ENCODE assay signal across 1 cellular context in the genomic region with DNA sequence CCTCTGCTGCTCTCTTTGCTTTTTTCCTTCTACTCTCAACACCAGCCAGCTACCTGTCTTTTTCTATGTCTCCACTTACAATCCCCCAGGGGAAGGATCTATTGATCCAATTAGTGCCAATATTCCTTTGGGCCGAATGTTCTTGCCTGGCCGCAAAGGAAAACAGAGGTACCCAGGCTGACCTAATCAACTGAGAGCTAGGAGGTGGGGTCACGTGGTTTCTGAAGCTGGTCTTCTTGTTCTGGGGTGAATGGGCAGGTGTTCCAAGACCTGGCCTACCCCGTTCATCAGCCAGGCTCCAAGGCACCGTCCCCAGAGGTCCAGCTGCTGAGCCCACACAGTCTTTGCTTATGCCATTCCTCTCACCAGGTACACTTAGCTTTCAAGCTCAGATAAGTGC.
TF ChIP-seq lines count a peak whose summit lies in the region.

No MANE protein-coding gene starts in this region.

TF ChIP-seq in WTC11, 78 proteins besides CTCF, POLR2A, EP300 and RAD21 (continued from another document):
- TF ChIP-seq, protein P1, sequence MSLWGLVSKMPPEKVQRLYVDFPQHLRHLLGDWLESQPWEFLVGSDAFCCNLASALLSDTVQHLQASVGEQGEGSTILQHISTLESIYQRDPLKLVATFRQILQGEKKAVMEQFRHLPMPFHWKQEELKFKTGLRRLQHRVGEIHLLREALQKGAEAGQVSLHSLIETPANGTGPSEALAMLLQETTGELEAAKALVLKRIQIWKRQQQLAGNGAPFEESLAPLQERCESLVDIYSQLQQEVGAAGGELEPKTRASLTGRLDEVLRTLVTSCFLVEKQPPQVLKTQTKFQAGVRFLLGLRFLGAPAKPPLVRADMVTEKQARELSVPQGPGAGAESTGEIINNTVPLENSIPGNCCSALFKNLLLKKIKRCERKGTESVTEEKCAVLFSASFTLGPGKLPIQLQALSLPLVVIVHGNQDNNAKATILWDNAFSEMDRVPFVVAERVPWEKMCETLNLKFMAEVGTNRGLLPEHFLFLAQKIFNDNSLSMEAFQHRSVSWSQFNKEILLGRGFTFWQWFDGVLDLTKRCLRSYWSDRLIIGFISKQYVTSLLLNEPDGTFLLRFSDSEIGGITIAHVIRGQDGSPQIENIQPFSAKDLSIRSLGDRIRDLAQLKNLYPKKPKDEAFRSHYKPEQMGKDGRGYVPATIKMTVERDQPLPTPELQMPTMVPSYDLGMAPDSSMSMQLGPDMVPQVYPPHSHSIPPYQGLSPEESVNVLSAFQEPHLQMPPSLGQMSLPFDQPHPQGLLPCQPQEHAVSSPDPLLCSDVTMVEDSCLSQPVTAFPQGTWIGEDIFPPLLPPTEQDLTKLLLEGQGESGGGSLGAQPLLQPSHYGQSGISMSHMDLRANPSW (CRISPR knock-in tag; conservative IDR thresholded peaks at IDR 0.05; ENCODE audit: low read depth) = no peak
- TF ChIP-seq GTF2I (CRISPR knock-in tag; conservative IDR thresholded peaks at IDR 0.05) (no peak), ZNF263 (CRISPR knock-in tag; IDR thresholded peaks at IDR 0.05; ENCODE audit: low read depth) (no peak), NFE2L1 (CRISPR knock-in tag; IDR thresholded peaks at IDR 0.05) (no peak), ZNF219 (CRISPR knock-in tag; IDR thresholded peaks at IDR 0.05; ENCODE audit: borderline replicate concordance) (no peak), ZNF671 (CRISPR knock-in tag; IDR thresholded peaks at IDR 0.05) (no peak), ZBTB21 (CRISPR knock-in tag; IDR thresholded peaks at IDR 0.05; ENCODE audit: borderline replicate concordance) (no peak), NFATC4 (CRISPR knock-in tag; IDR thresholded peaks at IDR 0.05) (no peak)
- TF ChIP-seq, protein P2, sequence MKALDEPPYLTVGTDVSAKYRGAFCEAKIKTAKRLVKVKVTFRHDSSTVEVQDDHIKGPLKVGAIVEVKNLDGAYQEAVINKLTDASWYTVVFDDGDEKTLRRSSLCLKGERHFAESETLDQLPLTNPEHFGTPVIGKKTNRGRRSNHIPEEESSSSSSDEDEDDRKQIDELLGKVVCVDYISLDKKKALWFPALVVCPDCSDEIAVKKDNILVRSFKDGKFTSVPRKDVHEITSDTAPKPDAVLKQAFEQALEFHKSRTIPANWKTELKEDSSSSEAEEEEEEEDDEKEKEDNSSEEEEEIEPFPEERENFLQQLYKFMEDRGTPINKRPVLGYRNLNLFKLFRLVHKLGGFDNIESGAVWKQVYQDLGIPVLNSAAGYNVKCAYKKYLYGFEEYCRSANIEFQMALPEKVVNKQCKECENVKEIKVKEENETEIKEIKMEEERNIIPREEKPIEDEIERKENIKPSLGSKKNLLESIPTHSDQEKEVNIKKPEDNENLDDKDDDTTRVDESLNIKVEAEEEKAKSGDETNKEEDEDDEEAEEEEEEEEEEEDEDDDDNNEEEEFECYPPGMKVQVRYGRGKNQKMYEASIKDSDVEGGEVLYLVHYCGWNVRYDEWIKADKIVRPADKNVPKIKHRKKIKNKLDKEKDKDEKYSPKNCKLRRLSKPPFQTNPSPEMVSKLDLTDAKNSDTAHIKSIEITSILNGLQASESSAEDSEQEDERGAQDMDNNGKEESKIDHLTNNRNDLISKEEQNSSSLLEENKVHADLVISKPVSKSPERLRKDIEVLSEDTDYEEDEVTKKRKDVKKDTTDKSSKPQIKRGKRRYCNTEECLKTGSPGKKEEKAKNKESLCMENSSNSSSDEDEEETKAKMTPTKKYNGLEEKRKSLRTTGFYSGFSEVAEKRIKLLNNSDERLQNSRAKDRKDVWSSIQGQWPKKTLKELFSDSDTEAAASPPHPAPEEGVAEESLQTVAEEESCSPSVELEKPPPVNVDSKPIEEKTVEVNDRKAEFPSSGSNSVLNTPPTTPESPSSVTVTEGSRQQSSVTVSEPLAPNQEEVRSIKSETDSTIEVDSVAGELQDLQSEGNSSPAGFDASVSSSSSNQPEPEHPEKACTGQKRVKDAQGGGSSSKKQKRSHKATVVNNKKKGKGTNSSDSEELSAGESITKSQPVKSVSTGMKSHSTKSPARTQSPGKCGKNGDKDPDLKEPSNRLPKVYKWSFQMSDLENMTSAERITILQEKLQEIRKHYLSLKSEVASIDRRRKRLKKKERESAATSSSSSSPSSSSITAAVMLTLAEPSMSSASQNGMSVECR (CRISPR knock-in tag; IDR thresholded peaks at IDR 0.05; ENCODE audit: borderline replicate concordance) = no peak
- TF ChIP-seq, protein P3, sequence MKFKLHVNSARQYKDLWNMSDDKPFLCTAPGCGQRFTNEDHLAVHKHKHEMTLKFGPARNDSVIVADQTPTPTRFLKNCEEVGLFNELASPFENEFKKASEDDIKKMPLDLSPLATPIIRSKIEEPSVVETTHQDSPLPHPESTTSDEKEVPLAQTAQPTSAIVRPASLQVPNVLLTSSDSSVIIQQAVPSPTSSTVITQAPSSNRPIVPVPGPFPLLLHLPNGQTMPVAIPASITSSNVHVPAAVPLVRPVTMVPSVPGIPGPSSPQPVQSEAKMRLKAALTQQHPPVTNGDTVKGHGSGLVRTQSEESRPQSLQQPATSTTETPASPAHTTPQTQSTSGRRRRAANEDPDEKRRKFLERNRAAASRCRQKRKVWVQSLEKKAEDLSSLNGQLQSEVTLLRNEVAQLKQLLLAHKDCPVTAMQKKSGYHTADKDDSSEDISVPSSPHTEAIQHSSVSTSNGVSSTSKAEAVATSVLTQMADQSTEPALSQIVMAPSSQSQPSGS (CRISPR knock-in tag; IDR thresholded peaks at IDR 0.05; ENCODE audit: borderline replicate concordance, low read depth) = no peak
TF ChIP-seq in WTC11: peak in this region for 0.
